ENCODE assay signal across 8 cellular contexts in genomic region chr20:23350855-23351838, GRCh38. TPM values are rescaled to one million over a fixed set of nuclear protein-coding genes. Genes with fewer than 3 reads are reported as not detected.
DNase-seq lines count a peak whose midpoint lies in the region; ATAC-seq and TF ChIP-seq lines count a peak whose summit lies in the region.

No MANE protein-coding gene starts in this region.

- WGBS in urinary bladder: 2% methylated on average over 65 of the region's 65 CpGs

- ATAC-seq in GM19452 (IDR thresholded peaks at IDR 0.05; ENCODE audit: unreplicated experiment) (peak; percentile 26), HG03521 (IDR thresholded peaks at IDR 0.05; ENCODE audit: unreplicated experiment) (peak; percentile 20)

- H3K36me3 Mint-ChIP-seq in CD4-positive, alpha-beta memory T cell: peaks cover 0 to 30% of the 10 kb centered on the region in 2 donors

- peak overlapping the region; percentile 56 for H3K9ac ChIP-seq in parathyroid adenoma

- intact Hi-C loops in CD4-positive, alpha-beta memory T cell (cut with micrococcal nuclease): loop anchor here (1.0 to 5.0 kb wide), 3 partner anchors 7 to 1641 kb away; partner anchors contain the start of genes APMAP and NAPB

- H3K4me3 Mint-ChIP-seq in CD4-positive, alpha-beta memory T cell: peak overlapping the region; percentile 85 to 99 (median 98)

- H3K4me3 ChIP-seq in CD4-positive, alpha-beta memory T cell (ENCODE audit: low read length in 2 of 2): peak overlapping the region; percentile 68 to 97
- H3K4me3 ChIP-seq in parathyroid adenoma (ENCODE audit: low read depth, low read length) (peak overlapping the region; percentile 89), urinary bladder (ENCODE audit: low read depth, low read length) (peak overlapping the region; percentile 66)

- no peaks in the 10 kb centered on the region for H3K27me3 Mint-ChIP-seq in CD4-positive, alpha-beta memory T cell

- peak overlapping the region; percentile 100 for H3K27ac ChIP-seq in CD4-positive, alpha-beta memory T cell (ENCODE audit: low read depth, low read length)
- H3K27ac ChIP-seq in RWPE1 (peak overlapping the region; percentile 99), parathyroid adenoma (peak overlapping the region; percentile 97), urinary bladder (ENCODE audit: low read depth) (peak overlapping the region; percentile 77)

- peak overlapping the region; percentile 89 for H3K4me2 ChIP-seq in parathyroid adenoma (ENCODE audit: low read length)

- H3K4me1 ChIP-seq in CD4-positive, alpha-beta memory T cell (ENCODE audit: insufficient read depth, low read length): peaks cover 21% of the 10 kb centered on the region
- H3K4me1 ChIP-seq in parathyroid adenoma (peaks cover 8% of the 10 kb centered on the region), urinary bladder (ENCODE audit: insufficient read depth) (no peaks in the 10 kb centered on the region)

- peaks cover 15 to 38% (median 23%) of the 10 kb centered on the region in 4 donors for H3K4me1 Mint-ChIP-seq in CD4-positive, alpha-beta memory T cell

- peak overlapping the region; percentile 93 to 100 (median 100) for H3K27ac Mint-ChIP-seq in CD4-positive, alpha-beta memory T cell

- TF ChIP-seq CTCF in RWPE1 (conservative IDR thresholded peaks at IDR 0.05; ENCODE audit: low read depth): no peak
- TF ChIP-seq CTCF in parathyroid adenoma (IDR thresholded peaks at IDR 0.05): peak; percentile 5

- H3K27me3 ChIP-seq in CD4-positive, alpha-beta memory T cell (ENCODE audit: insufficient read depth, low read length): no peaks in the 10 kb centered on the region
- H3K27me3 ChIP-seq in parathyroid adenoma (ENCODE audit: control insufficient read depth, insufficient read depth, low read length): no peaks in the 10 kb centered on the region

- peaks cover 19% of the 10 kb centered on the region for H3K36me3 ChIP-seq in CD4-positive, alpha-beta memory T cell (ENCODE audit: insufficient read depth, low read length)
- no peaks in the 10 kb centered on the region for H3K36me3 ChIP-seq in parathyroid adenoma (ENCODE audit: control insufficient read depth, insufficient read depth, low read length)
- H3K36me3 ChIP-seq in urinary bladder (ENCODE audit: insufficient read depth): no peaks in the 10 kb centered on the region

- POLR2A ChIA-PET in CD4-positive, alpha-beta memory T cell (lab: Charles Lee; ENCODE audit: partially characterized antibody): interaction anchor here (0.7 to 2.9 kb wide), 7 partner anchors 9 to 1794 kb away, joined by 3 to 128 read pairs (median 7); partner anchors contain the start of genes GZF1 and NAPB
- POLR2A ChIA-PET in RWPE1 (lab: Yijun Ruan, JAX; ENCODE audit: low non-redundant PET): interaction anchor here (0.7 to 1.5 kb wide), 2 partner anchors 7 to 212 kb away, joined by 3 to 14 read pairs; no protein-coding TSS in a partner anchor

- peak overlapping the region; percentile 91 for H2AFZ ChIP-seq in parathyroid adenoma

- DNase-seq in CD4-positive, alpha-beta memory T cell: peak; percentile 54 to 84 (median 61)
- DNase-seq in RWPE1 (ENCODE audit: low spot score): peak; percentile 37
- peak; percentile 45 for DNase-seq in activated gamma-delta T cell treated with anti-CD3 and anti-CD28 coated beads, Interleukin-2, amount 50 U/mL, for 16 hours (ENCODE audit: low read depth)
- peak; percentile 49 for DNase-seq in globus pallidus (ENCODE audit: low spot score)

- H3K79me2 ChIP-seq in parathyroid adenoma: peaks cover 12% of the 10 kb centered on the region

- peaks cover 0 to 1% (median 0%) of the 10 kb centered on the region in 8 donors for H3K9me3 Mint-ChIP-seq in CD4-positive, alpha-beta memory T cell

- no peaks in the 10 kb centered on the region for H3K9me3 ChIP-seq in CD4-positive, alpha-beta memory T cell (ENCODE audit: control insufficient read depth in 1 of 2, low read length in 2 of 2)
- no peaks in the 10 kb centered on the region for H3K9me3 ChIP-seq in parathyroid adenoma (ENCODE audit: control insufficient read depth, low read length)

- CTCF ChIA-PET in CD4-positive, alpha-beta memory T cell (lab: Charles Lee; ENCODE audit: partially characterized antibody): interaction anchor here (1.0 to 3.3 kb wide), 8 partner anchors 8 to 256 kb away, joined by 3 to 78 read pairs (median 12); partner anchors contain the start of gene NAPB
- CTCF ChIA-PET in RWPE1 (lab: Yijun Ruan, JAX): interaction anchor here (2.2 kb wide), 1 partner anchor 11 kb away, joined by 15 read pairs; no protein-coding TSS in a partner anchor

RNA-seq across cellular contexts. Expression of gene NXT1, which starts 0.6 kb away (rescaled TPM):
- total RNA-seq in CD4-positive, alpha-beta memory T cell: 10 to 100 TPM; 21.5 to 23.6 TPM
- polyA plus RNA-seq in CD4-positive, alpha-beta memory T cell: 100 to 1,000 TPM in 1 of 2 donors, 10 to 100 TPM in 1; 59.9 to 102 TPM
- 19.4 TPM for total RNA-seq in urinary bladder
- polyA plus RNA-seq in urinary bladder: 30.4 TPM

RNA-seq across cellular contexts. Expression of gene GZF1, which starts 10.8 kb away (rescaled TPM):
- total RNA-seq in CD4-positive, alpha-beta memory T cell: 10 to 100 TPM; 12.8 to 14.1 TPM
- polyA plus RNA-seq in CD4-positive, alpha-beta memory T cell: 1 to 10 TPM; 2.6 to 3.5 TPM
- total RNA-seq in urinary bladder: 14.1 TPM
- 18.3 TPM for polyA plus RNA-seq in urinary bladder

Comparison
In these comparisons a context has a peak if more than half of its experiments do, and no peak if none do; other contexts are left out.
1. Peak in every context shown above with its lines: DNase-seq, ATAC-seq, H3K4me3 ChIP-seq and H3K27ac ChIP-seq.